ENCODE assay signal across 1 cellular context in genomic region chr10:69837261-69837660, GRCh38.
TF ChIP-seq lines count a peak whose summit lies in the region.

No MANE protein-coding gene starts in this region.

TF ChIP-seq in GM23338, 12 proteins besides CTCF, POLR2A, EP300 and RAD21:
- no peak for TF ChIP-seq ZNF462 (CRISPR knock-in tag; IDR thresholded peaks at IDR 0.05)
- no peak for TF ChIP-seq CREB1 (CRISPR knock-in tag; IDR thresholded peaks at IDR 0.05; ENCODE audit: low read depth)
- no peak for TF ChIP-seq ZNF331 (CRISPR knock-in tag; IDR thresholded peaks at IDR 0.05; ENCODE audit: low read depth)
- TF ChIP-seq STAT1 (IDR thresholded peaks at IDR 0.05; ENCODE audit: unreplicated experiment), result no peak
- no peak for TF ChIP-seq REST (IDR thresholded peaks at IDR 0.05; ENCODE audit: unreplicated experiment)
- no peak for TF ChIP-seq POLR2AphosphoS5 (IDR thresholded peaks at IDR 0.05; ENCODE audit: low read depth)
- no peak for TF ChIP-seq JUNB (IDR thresholded peaks at IDR 0.05; ENCODE audit: unreplicated experiment)
- no peak for TF ChIP-seq ZNF114 (CRISPR knock-in tag; IDR thresholded peaks at IDR 0.05)
- no peak for TF ChIP-seq ETS1 (IDR thresholded peaks at IDR 0.05)
- no peak for TF ChIP-seq EZH2phosphoT487 (IDR thresholded peaks at IDR 0.05; ENCODE audit: unreplicated experiment)
- no peak for TF ChIP-seq NANOG (IDR thresholded peaks at IDR 0.05; ENCODE audit: borderline replicate concordance)
- no peak for TF ChIP-seq EZH2 (IDR thresholded peaks at IDR 0.05; ENCODE audit: low read depth, unreplicated experiment)
